Comparison of ENCODE assay signal across 13 cellular contexts in the genomic region with DNA sequence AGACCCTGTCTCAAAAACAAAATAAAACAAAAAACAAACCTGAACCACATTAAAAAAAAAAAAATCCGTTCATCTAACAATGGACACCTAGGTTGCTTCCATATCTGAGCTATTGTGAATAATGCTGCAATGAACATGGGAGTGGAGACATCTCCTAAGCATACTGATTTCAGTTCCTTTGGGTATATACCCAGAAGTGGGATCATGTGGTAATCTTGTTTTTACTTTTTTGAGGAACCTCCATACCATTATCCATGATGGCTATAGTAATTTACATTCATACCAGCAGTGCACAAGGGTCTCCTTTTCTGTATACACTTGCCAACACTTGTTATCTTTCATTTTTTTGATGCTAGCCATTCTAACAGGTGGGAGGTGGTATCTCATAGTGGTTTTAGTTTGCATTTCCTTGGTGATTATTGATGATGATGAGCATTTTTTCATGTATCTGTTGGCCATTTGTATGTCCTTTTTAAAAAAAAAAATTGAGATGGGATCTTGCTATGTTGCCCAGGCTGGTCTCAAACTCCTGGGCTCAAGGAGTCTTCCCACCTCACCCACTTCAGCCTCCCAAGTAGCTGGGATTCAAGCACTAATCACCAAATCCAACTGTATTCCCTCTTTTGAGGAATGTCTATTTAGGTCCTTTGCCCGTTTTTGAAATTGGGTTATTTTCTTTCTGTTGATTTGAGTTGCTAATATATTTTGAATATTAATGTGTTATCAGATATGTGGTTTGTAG.
"Had no signal": no experiment of that assay in that cellular context is flagged by ENCODE, and none has a peak within 500 bp of the region (broad histone marks: within the 10 kb centered on the region; RNA-seq: fewer than 3 reads in every experiment).

No MANE protein-coding gene starts in this region.

- H3K9me3 ChIP-seq: left lung, suprapubic skin had no signal

- H3K27ac Mint-ChIP-seq: activated CD4-positive, alpha-beta T cell treated with anti-CD3 and anti-CD28 coated beads, Interleukin-2, amount 10 ng/mL, durations not matched to agents 7 days and 5 days; activated T-helper 1 cell treated with anti-CD3 and anti-CD28 coated beads, Interleukin-12 subunit alpha, Interleukin-12 subunit beta, Interleukin-2, Interleukin-4 antibody, amounts not matched to agents 30 ng/mL and 10 ng/mL and 1 ng/mL, durations not matched to agents 14 hours and 24 hours and 36 hours; type B pancreatic cell had no signal

- H3K27me3 Mint-ChIP-seq: activated CD4-positive, alpha-beta T cell treated with anti-CD3 and anti-CD28 coated beads, Interleukin-2, amount 10 ng/mL, durations not matched to agents 7 days and 5 days; type B pancreatic cell had no signal

- H3K4me3 Mint-ChIP-seq: activated CD4-positive, alpha-beta T cell treated with anti-CD3 and anti-CD28 coated beads, Interleukin-2, amount 10 ng/mL, durations not matched to agents 7 days and 5 days; activated T-helper 1 cell treated with anti-CD3 and anti-CD28 coated beads, Interleukin-12 subunit alpha, Interleukin-12 subunit beta, Interleukin-2, Interleukin-4 antibody, amounts not matched to agents 30 ng/mL and 10 ng/mL and 1 ng/mL, durations not matched to agents 14 hours and 24 hours and 36 hours; type B pancreatic cell had no signal

- ATAC-seq: left lung; stimulated activated naive CD8-positive, alpha-beta T cell treated with anti-CD3 and anti-CD28 coated beads, Interleukin-15, Interleukin-2, amounts not matched to agents 100 U/mL and 50 U/mL, for 24 hours had no signal

- H3K36me3 ChIP-seq: left lung, suprapubic skin had no signal

- DNase-seq: activated CD4-positive, alpha-beta T cell treated with anti-CD3 and anti-CD28 coated beads, Interleukin-2, amount 10 ng/mL, durations not matched to agents 7 days and 5 days; activated CD4-positive, CD25-positive, alpha-beta regulatory T cell; activated CD8-positive, alpha-beta memory T cell treated with anti-CD3 and anti-CD28 coated beads, Interleukin-2, amount 50 U/mL, for 48 hours; dorsolateral prefrontal cortex; left lung; mammary epithelial cell; retina; stimulated activated CD4-positive, alpha-beta T cell treated with anti-CD3 and anti-CD28 coated beads, Interleukin-4, amount 100 ng/mL, for 24 hours; stimulated activated naive CD8-positive, alpha-beta T cell treated with anti-CD3 and anti-CD28 coated beads, Interleukin-15, Interleukin-2, amounts not matched to agents 100 U/mL and 50 U/mL, for 24 hours had no signal

- H3K27me3 ChIP-seq: dorsolateral prefrontal cortex, left lung, suprapubic skin had no signal

- H3K27ac ChIP-seq: dorsolateral prefrontal cortex, left lung, skin epidermis, suprapubic skin had no signal

- H3K4me3 ChIP-seq: dorsolateral prefrontal cortex, left lung, skin epidermis, suprapubic skin had no signal
